23 cellular contexts compared by ENCODE assay signal in the genomic region with DNA sequence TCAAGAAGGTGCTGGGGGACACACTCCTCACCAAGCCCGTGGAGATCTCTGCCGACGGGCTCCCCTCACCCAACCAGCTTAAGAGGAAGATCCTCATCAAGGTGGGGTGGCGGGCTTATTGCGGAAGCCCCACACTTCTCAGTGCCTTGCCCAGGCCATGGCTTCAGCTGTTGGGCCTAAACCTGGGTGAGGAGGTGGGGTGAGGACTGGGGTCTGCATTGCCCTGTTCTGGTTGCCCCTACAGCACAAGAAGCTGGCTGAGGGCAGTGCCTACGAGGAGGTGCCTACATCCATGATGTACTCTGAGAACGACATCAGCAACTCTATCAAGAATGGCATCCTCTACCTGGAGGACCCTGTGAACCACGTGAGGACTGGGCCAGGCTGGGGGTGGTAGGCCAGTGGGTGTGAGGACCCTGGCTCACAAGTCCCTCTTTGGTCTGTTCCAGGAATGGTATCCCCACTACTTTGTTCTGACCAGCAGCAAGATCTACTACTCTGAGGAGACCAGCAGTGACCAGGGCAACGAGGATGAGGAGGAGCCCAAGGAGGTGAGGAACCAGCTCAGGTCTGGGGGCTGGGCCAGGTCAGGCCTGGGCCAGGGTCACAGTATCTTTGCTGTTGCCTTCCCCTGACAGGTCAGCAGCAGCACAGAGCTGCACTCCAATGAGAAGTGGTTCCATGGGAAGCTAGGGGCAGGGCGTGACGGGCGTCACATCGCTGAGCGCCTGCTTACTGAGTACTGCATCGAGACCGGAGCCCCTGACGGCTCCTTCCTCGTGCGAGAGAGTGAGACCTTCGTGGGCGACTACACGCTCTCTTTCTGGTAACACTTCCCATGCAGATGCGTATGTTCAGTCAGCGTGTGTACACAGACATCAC. TPM values are rescaled to one million over a fixed set of nuclear protein-coding genes. Genes with fewer than 3 reads are reported as not detected.
DNase-seq lines count a peak whose midpoint lies in the region; ATAC-seq lines count a peak whose summit lies in the region.
"Had no signal": no experiment of that assay in that cellular context is flagged by ENCODE, and none has a peak within 500 bp of the region (broad histone marks: within the 10 kb centered on the region; RNA-seq: fewer than 3 reads in every experiment).

No MANE protein-coding gene starts in this region.

- H3K18ac ChIP-seq in neuronal stem cell (ENCODE audit: low read length) = no peak overlapping the region

- peak overlapping the region; percentile 52 for H3K23ac ChIP-seq in neuronal stem cell (ENCODE audit: low read depth, low read length, poor library complexity)

- H3K9me3 ChIP-seq in neuronal stem cell (replicated peaks in 1 of 2; ENCODE audit: control insufficient read depth in 2 of 2, insufficient read depth in 1 of 2, low read depth in 1 of 2, low read length in 2 of 2) = peaks cover 0 to 2% of the 10 kb centered on the region in 2 donors
- H3K9me3 ChIP-seq: esophagus muscularis mucosa, gastroesophageal sphincter, prostate gland, stomach had no signal

- no peak overlapping the region for H2BK120ac ChIP-seq in neuronal stem cell (ENCODE audit: low read depth, low read length)

- H3K27me3 Mint-ChIP-seq in T-helper 1 cell treated with Interleukin-12 subunit alpha and Interleukin-12 subunit beta and Interleukin-4 antibody, amounts not matched to agents 30 μg/mL and 1 μg/mL, for 36 hours (ENCODE audit: low read depth) = no peaks in the 10 kb centered on the region
- no peaks in the 10 kb centered on the region for H3K27me3 Mint-ChIP-seq in T-cell
- no peaks in the 10 kb centered on the region for H3K27me3 Mint-ChIP-seq in central memory CD8-positive, alpha-beta T cell

- H2AFZ ChIP-seq in neuronal stem cell (ENCODE audit: low read length) = no peak overlapping the region
- H2AFZ ChIP-seq: PC-9 had no signal

- H3K4ac ChIP-seq in neuronal stem cell (ENCODE audit: low read length) = no peak overlapping the region

- no peak overlapping the region for H2BK12ac ChIP-seq in neuronal stem cell (ENCODE audit: low read length)

- H3K79me1 ChIP-seq in neuronal stem cell (ENCODE audit: low read depth, low read length) = peaks cover 11% of the 10 kb centered on the region

- H2AK5ac ChIP-seq in neuronal stem cell (ENCODE audit: low read depth, low read length) = no peak overlapping the region

- no peak overlapping the region for H3K14ac ChIP-seq in neuronal stem cell (ENCODE audit: low read length)

- no peaks in the 10 kb centered on the region for H3K4me1 ChIP-seq in neuronal stem cell (ENCODE audit: control insufficient read depth in 2 of 2, insufficient read depth in 1 of 2, low read depth in 1 of 2, low read length in 2 of 2)
- H3K4me1 ChIP-seq: prostate gland had no signal

- peaks cover 84 to 100% of the 10 kb centered on the region in 2 donors for H3K36me3 ChIP-seq in neuronal stem cell (replicated peaks in 1 of 2; ENCODE audit: control insufficient read depth in 2 of 2, insufficient read depth in 2 of 2, low read length in 2 of 2)

- H3K4me3 Mint-ChIP-seq in T-helper 1 cell treated with Interleukin-12 subunit alpha and Interleukin-12 subunit beta and Interleukin-4 antibody, amounts not matched to agents 30 μg/mL and 1 μg/mL, for 36 hours = no peak overlapping the region
- H3K4me3 Mint-ChIP-seq in T-cell = no peak overlapping the region
- H3K4me3 Mint-ChIP-seq in central memory CD8-positive, alpha-beta T cell = no peak overlapping the region
- H3K4me3 Mint-ChIP-seq: nephron progenitor cell had no signal

- CTCF ChIA-PET in T-cell (lab: Charles Lee) = interaction anchor here in 1 of 2 donors (1.0 to 1.1 kb wide), 3 partner anchors 8 to 164 kb away, joined by 3 to 5 read pairs (median 3); no protein-coding TSS in a partner anchor

- POLR2A ChIA-PET in T-cell (lab: Charles Lee) = interaction anchor here in 1 of 2 donors (0.6 kb wide), 1 partner anchor 175 kb away, joined by 13 read pairs; no protein-coding TSS in a partner anchor

- DNase-seq in T-helper 1 cell = no peak
- no peak for DNase-seq in T-cell
- DNase-seq in central memory CD8-positive, alpha-beta T cell (ENCODE audit: low spot score in 2 of 2) = no peak
- DNase-seq in neuronal stem cell (ENCODE audit: low spot score) = no peak
- DNase-seq in KG1 (lab: John Stamatoyannopoulos, UW) = no peak
- DNase-seq in NCI-H2107 (lab: John Stamatoyannopoulos, UW) = no peak
- no peak for DNase-seq in GM19238 (ENCODE audit: insufficient read length, low spot score)
- DNase-seq: DMS79 treated with DMSO at 0.1 percent for 48 hours, KBM-7, kidney glomerular epithelial cell, NCI-H187 treated with DMSO at 0.1 percent for 48 hours, NCI-H345, nephron progenitor cell, PC-9, stomach, trophoblast cell, WERI-Rb-1 had no signal

- H3K27ac ChIP-seq in neuronal stem cell (replicated peaks; ENCODE audit: low read length) = no peak overlapping the region
- H3K27ac ChIP-seq: 22Rv1, esophagus muscularis mucosa, PC-9, prostate gland, skin epidermis, stomach, WERI-Rb-1 had no signal

- peaks cover 35% of the 10 kb centered on the region for H3K4me1 Mint-ChIP-seq in T-helper 1 cell treated with Interleukin-12 subunit alpha and Interleukin-12 subunit beta and Interleukin-4 antibody, amounts not matched to agents 30 μg/mL and 1 μg/mL, for 36 hours (ENCODE audit: low read depth)
- peaks cover 49 to 59% (median 51%) of the 10 kb centered on the region in 3 donors for H3K4me1 Mint-ChIP-seq in T-cell
- H3K4me1 Mint-ChIP-seq in central memory CD8-positive, alpha-beta T cell = peaks cover 54% of the 10 kb centered on the region
- H3K4me1 Mint-ChIP-seq: nephron progenitor cell had no signal

- H3K27ac Mint-ChIP-seq in T-helper 1 cell treated with Interleukin-12 subunit alpha and Interleukin-12 subunit beta and Interleukin-4 antibody, amounts not matched to agents 30 μg/mL and 1 μg/mL, for 36 hours = peak overlapping the region; percentile 13
- peak overlapping the region; percentile 76 to 85 for H3K27ac Mint-ChIP-seq in T-cell
- peak overlapping the region; percentile 98 for H3K27ac Mint-ChIP-seq in central memory CD8-positive, alpha-beta T cell (ENCODE audit: low read depth)

- peaks cover 76% of the 10 kb centered on the region for H3K36me3 Mint-ChIP-seq in T-helper 1 cell treated with Interleukin-12 subunit alpha and Interleukin-12 subunit beta and Interleukin-4 antibody, amounts not matched to agents 30 μg/mL and 1 μg/mL, for 36 hours (ENCODE audit: low read depth)
- peaks cover 64% of the 10 kb centered on the region for H3K36me3 Mint-ChIP-seq in T-cell
- H3K36me3 Mint-ChIP-seq in central memory CD8-positive, alpha-beta T cell (ENCODE audit: insufficient read depth) = peaks cover 49% of the 10 kb centered on the region

- peak overlapping the region; percentile 19 for H2BK5ac ChIP-seq in neuronal stem cell (ENCODE audit: low read length)

- H4K91ac ChIP-seq in neuronal stem cell (ENCODE audit: low read depth, low read length, poor library complexity) = no peak overlapping the region

- H3K9me3 Mint-ChIP-seq in T-helper 1 cell treated with Interleukin-12 subunit alpha and Interleukin-12 subunit beta and Interleukin-4 antibody, amounts not matched to agents 30 μg/mL and 1 μg/mL, for 36 hours = no peaks in the 10 kb centered on the region
- H3K9me3 Mint-ChIP-seq in T-cell = no peaks in the 10 kb centered on the region
- H3K9me3 Mint-ChIP-seq in central memory CD8-positive, alpha-beta T cell = no peaks in the 10 kb centered on the region
- H3K9me3 Mint-ChIP-seq: nephron progenitor cell had no signal

- no peak overlapping the region for H3K4me2 ChIP-seq in neuronal stem cell (ENCODE audit: insufficient read depth, low read length, poor library complexity, severe bottlenecking)
- H3K4me2 ChIP-seq: PC-9 had no signal

- H3K27me3 ChIP-seq in neuronal stem cell (ENCODE audit: control insufficient read depth in 3 of 3, insufficient read depth in 3 of 3, low read depth in 1 of 3, low read length in 3 of 3) = no peaks in the 10 kb centered on the region
- H3K27me3 ChIP-seq: esophagus muscularis mucosa, gastroesophageal sphincter, stomach had no signal

- H3K9ac ChIP-seq in neuronal stem cell (ENCODE audit: low read depth, low read length, poor library complexity) = no peak overlapping the region

- peak overlapping the region in 1 of 2 donors; percentile 12 for H3K4me3 ChIP-seq in neuronal stem cell (ENCODE audit: low read length in 2 of 2)
- H3K4me3 ChIP-seq: esophagus muscularis mucosa, gastroesophageal sphincter, PC-9, prostate gland, skin epidermis, stomach had no signal

- ATAC-seq in T-cell (replicated peaks in 1 of 4) = no peak
- no peak for ATAC-seq in central memory CD8-positive, alpha-beta T cell (replicated peaks; ENCODE audit: extremely low read depth, poor library complexity, severe bottlenecking)
- ATAC-seq: gastroesophageal sphincter had no signal

- WGBS in neuronal stem cell (ENCODE audit: extremely low coverage in 2 of 2, insufficient read length in 2 of 2, insufficient replicate concordance in 1 of 2), 2 donors = no CpG with 5 or more reads among the region's 24 CpGs

- no peak overlapping the region for H2BK15ac ChIP-seq in neuronal stem cell (ENCODE audit: low read length)

- H4K8ac ChIP-seq in neuronal stem cell (ENCODE audit: low read depth, low read length) = no peak overlapping the region

RNA-seq across cellular contexts. Expression of a gene that starts 27.9 kb away (rescaled TPM):
- 100 to 1,000 TPM; 390 to 589 (median 444) TPM for total RNA-seq in T-cell
- 138 TPM for polyA plus RNA-seq in neuronal stem cell (2013, experiment 1 of 2)
- polyA plus RNA-seq in neuronal stem cell (2013, experiment 2 of 2) = 134 TPM

Comparison
In these comparisons a context has a peak if more than half of its experiments do, and no peak if none do; other contexts are left out.
1. H3K27ac Mint-ChIP-seq: peak in every context shown above with its lines; median percentile 98 in central memory CD8-positive, alpha-beta T cell; 80 in T-cell; 13 in T-helper 1 cell treated with Interleukin-12 subunit alpha and Interleukin-12 subunit beta and Interleukin-4 antibody, amounts not matched to agents 30 μg/mL and 1 μg/mL, for 36 hours.